1 cellular context compared by ENCODE assay signal in genomic region chr11:106466441-106467190, GRCh38.
A peak's percentile ranks its signal among the peaks of the same experiment; 100 is the strongest.
TF ChIP-seq lines count a peak whose summit lies in the region.

No MANE protein-coding gene starts in this region.

TF ChIP-seq in HepG2, 621 proteins besides CTCF, POLR2A, EP300 and RAD21 (continued from another document):
- TF ChIP-seq ARID3A (IDR thresholded peaks at IDR 0.05; ENCODE audit: low read depth, low read length) (no peak), FOSL2 (CRISPR knock-in tag; IDR thresholded peaks at IDR 0.05) (peak; percentile 86), HMGA1 (CRISPR knock-in tag; conservative IDR thresholded peaks at IDR 0.05) (no peak), HNRNPUL1 (IDR thresholded peaks at IDR 0.05; ENCODE audit: low read depth, low read length) (no peak), SP5 (CRISPR knock-in tag; IDR thresholded peaks at IDR 0.05; ENCODE audit: borderline replicate concordance, low read depth) (no peak), SOX13 (IDR thresholded peaks at IDR 0.05) (no peak), SOX13 (CRISPR knock-in tag; conservative IDR thresholded peaks at IDR 0.05 in 1 of 2, IDR thresholded peaks at IDR 0.05 in 1 of 2) (peak in 1 of 2 experiments; percentile 58; a peak in 1 of 4 replicates), ZBTB7A (CRISPR knock-in tag; IDR thresholded peaks at IDR 0.05) (no peak), FOSL1 (CRISPR knock-in tag; IDR thresholded peaks at IDR 0.05; ENCODE audit: borderline replicate concordance) (0 out of 2 replicates have a peak, but pooled peaks have one; percentile 26), SYNCRIP (IDR thresholded peaks at IDR 0.05; ENCODE audit: insufficient read depth, low read depth, low read length) (no peak), BHLHE40 (IDR thresholded peaks at IDR 0.05; ENCODE audit: low read length) (peak; percentile 38; the same call in 1 of the 2 replicates), HDAC1 (CRISPR knock-in tag; IDR thresholded peaks at IDR 0.05) (no peak), ISL2 (CRISPR knock-in tag; IDR thresholded peaks at IDR 0.05) (peak; percentile 30; the same call in 1 of the 2 replicates)
